8 cellular contexts compared by ENCODE assay signal in the genomic region with DNA sequence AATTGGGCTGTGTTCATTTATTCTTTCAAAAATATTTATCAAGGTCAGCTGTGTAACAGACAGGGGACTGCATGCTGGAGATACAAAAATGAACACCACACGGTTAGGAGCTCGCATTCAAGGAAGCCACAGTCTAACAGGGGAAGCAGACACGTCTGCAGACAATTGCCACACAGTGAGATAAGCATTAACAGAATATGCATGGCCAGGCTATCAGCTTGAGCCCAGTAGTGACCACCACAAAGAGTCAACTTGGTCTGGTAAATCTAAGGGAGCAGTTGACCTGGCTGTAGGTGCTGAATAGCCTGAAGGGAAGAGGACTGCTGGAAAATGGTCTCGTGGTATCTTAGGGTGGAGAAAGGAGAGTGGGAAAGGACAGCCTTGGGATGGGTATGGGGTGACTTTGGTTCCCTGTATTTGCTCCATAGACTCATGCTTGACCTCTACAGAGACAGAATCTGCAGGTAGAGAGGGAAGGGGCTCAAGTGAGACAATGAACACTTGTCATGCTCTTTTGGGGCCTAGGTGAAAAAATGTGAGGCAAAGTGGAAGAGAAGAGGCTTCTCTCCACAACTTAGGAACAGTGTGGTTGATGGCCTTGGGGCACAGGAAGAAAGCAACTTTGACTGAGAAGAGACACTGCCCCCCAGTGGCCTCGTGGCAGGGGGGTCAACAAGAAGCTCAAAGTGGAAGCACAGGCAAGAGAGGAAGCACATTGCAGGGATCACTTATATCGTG. TPM values are rescaled to one million over a fixed set of nuclear protein-coding genes. Genes with fewer than 3 reads are reported as not detected.
A peak's percentile ranks its signal among the peaks of the same experiment; 100 is the strongest.
DNase-seq lines count a peak whose midpoint lies in the region; ATAC-seq and TF ChIP-seq lines count a peak whose summit lies in the region.

No MANE protein-coding gene starts in this region.

- H3K27ac ChIP-seq in GM23248: no peak overlapping the region

- no peaks in the 10 kb centered on the region for H3K36me3 Mint-ChIP-seq in Calu3 (ENCODE audit: insufficient read depth, unreplicated experiment)
- no peaks in the 10 kb centered on the region for H3K36me3 Mint-ChIP-seq in activated naive CD4-positive, alpha-beta T cell treated with anti-CD3 and anti-CD28 coated beads for 36 hours (ENCODE audit: low read depth)

- H4K20me1 ChIP-seq in GM23248 (ENCODE audit: insufficient read depth): no peaks in the 10 kb centered on the region

- H3K4me3 ChIP-seq in GM23248: no peak overlapping the region

- no peak overlapping the region for H3K4me2 ChIP-seq in GM23248 (ENCODE audit: unreplicated experiment)

- H3F3A ChIP-seq in GM23248 (ENCODE audit: insufficient read depth): no peaks in the 10 kb centered on the region

- H3K27ac Mint-ChIP-seq in Calu3 (ENCODE audit: unreplicated experiment): no peak overlapping the region
- no peak overlapping the region for H3K27ac Mint-ChIP-seq in activated naive CD4-positive, alpha-beta T cell treated with anti-CD3 and anti-CD28 coated beads for 36 hours

- no peaks in the 10 kb centered on the region for H3K9me2 ChIP-seq in GM23248 (ENCODE audit: insufficient read depth)

- in situ Hi-C loops in GM23248 (cut with MboI): loop anchor here (5.0 to 25.0 kb wide), 3 partner anchors 185 to 695 kb away; no protein-coding TSS in a partner anchor

- DNase-seq in Calu3 (peak; percentile 80), GM23248 (peak; percentile 75), NCI-H1092 (lab: John Stamatoyannopoulos, UW) (peak; percentile 87), SK-N-DZ (ENCODE audit: low spot score) (peak; percentile 28), Right ventricle myocardium inferior (ENCODE audit: missing footprints) (peak; percentile 82), putamen (ENCODE audit: low spot score) (peak; percentile 75)
- DNase-seq in activated naive CD4-positive, alpha-beta T cell treated with anti-CD3 and anti-CD28 coated beads for 36 hours: peak; percentile 89

- H3K9me3 ChIP-seq in GM23248 (ENCODE audit: low read depth): no peaks in the 10 kb centered on the region

- H3K4me3 Mint-ChIP-seq in Calu3 (ENCODE audit: low read depth, unreplicated experiment): no peak overlapping the region
- no peak overlapping the region for H3K4me3 Mint-ChIP-seq in activated naive CD4-positive, alpha-beta T cell treated with anti-CD3 and anti-CD28 coated beads for 36 hours

- no peaks in the 10 kb centered on the region for H3K4me1 ChIP-seq in GM23248 (ENCODE audit: insufficient read depth)

- no peaks in the 10 kb centered on the region for H3K79me2 ChIP-seq in GM23248 (ENCODE audit: insufficient read depth)

- no peaks in the 10 kb centered on the region for H3K36me3 ChIP-seq in GM23248 (ENCODE audit: low read depth)

- H3K9me3 Mint-ChIP-seq in Calu3 (ENCODE audit: low read depth, unreplicated experiment): no peaks in the 10 kb centered on the region
- no peaks in the 10 kb centered on the region for H3K9me3 Mint-ChIP-seq in activated naive CD4-positive, alpha-beta T cell treated with anti-CD3 and anti-CD28 coated beads for 36 hours

- no peaks in the 10 kb centered on the region for H3K27me3 ChIP-seq in GM23248 (replicated peaks; ENCODE audit: insufficient read depth)

- peaks cover 7% of the 10 kb centered on the region for H3K27me3 Mint-ChIP-seq in Calu3 (ENCODE audit: unreplicated experiment)
- H3K27me3 Mint-ChIP-seq in activated naive CD4-positive, alpha-beta T cell treated with anti-CD3 and anti-CD28 coated beads for 36 hours (ENCODE audit: low read depth): no peaks in the 10 kb centered on the region

- H3K9ac ChIP-seq in GM23248: no peak overlapping the region

- TF ChIP-seq CTCF in Calu3 (IDR thresholded peaks at IDR 0.05; ENCODE audit: unreplicated experiment): peak; percentile 83

- ATAC-seq in Right ventricle myocardium inferior: peak; percentile 78
- ATAC-seq in GM18519 (IDR thresholded peaks at IDR 0.05; ENCODE audit: low FRiP score, unreplicated experiment): no peak

- intact Hi-C loops in Calu3 (cut with micrococcal nuclease; ENCODE audit: unreplicated experiment) (loop anchor here (2.0 to 5.0 kb wide), 3 partner anchors 105 to 697 kb away; no protein-coding TSS in a partner anchor), Right ventricle myocardium inferior (cut with DNase I) (loop anchor here (1.0 to 10.0 kb wide), 3 partner anchors 110 to 697 kb away; no protein-coding TSS in a partner anchor)
- intact Hi-C loops in activated naive CD4-positive, alpha-beta T cell treated with anti-CD3 and anti-CD28 coated beads for 36 hours (cut with micrococcal nuclease): loop anchor here (1.0 to 2.0 kb wide), 5 partner anchors 65 to 697 kb away; no protein-coding TSS in a partner anchor

- H2AFZ ChIP-seq in GM23248: no peak overlapping the region

- WGBS in GM23248 (ENCODE audit: low coverage in 1 of 2, low lambda C conversion rate in 2 of 2, missing lambda C conversion rate in 2 of 2), 2 experiments: 38 to 42% methylated on average over 6 of the region's 6 CpGs

- H3K4me1 Mint-ChIP-seq in Calu3 (ENCODE audit: low read depth, unreplicated experiment): peaks cover 10% of the 10 kb centered on the region
- H3K4me1 Mint-ChIP-seq in activated naive CD4-positive, alpha-beta T cell treated with anti-CD3 and anti-CD28 coated beads for 36 hours (ENCODE audit: low read depth): peaks cover 18% of the 10 kb centered on the region

- CTCF ChIA-PET in Calu3 (lab: Charles Lee): interaction anchor here (0.6 to 6.8 kb wide), 14 partner anchors 11 to 728 kb away, joined by 3 to 226 read pairs (median 4); partner anchors contain the start of genes RGS16 and RNASEL
- CTCF ChIA-PET in activated naive CD4-positive, alpha-beta T cell treated with anti-CD3 and anti-CD28 coated beads for 36 hours (lab: Charles Lee): interaction anchor here (0.6 to 15.0 kb wide), 34 partner anchors 9 to 360 kb away, joined by 3 to 797 read pairs (median 4); partner anchors contain the start of genes RGS16, RGS8 and RNASEL

- BruUV-seq in Calu3 (replicated peaks; lab: Mats Ljungman, UMichigan): no TSS peak

RNA-seq across cellular contexts. Expression of gene NPL, which starts 7.6 kb away (rescaled TPM):
- total RNA-seq in Calu3 (2022) (5.0 and 6.9 TPM in 2 replicates), Right ventricle myocardium inferior (6.1 TPM)
- total RNA-seq in GM23248 (2014; rRNA removed; shearing (Covaris generic)): 1.0 and 5.0 TPM in 2 replicates
- polyA plus RNA-seq in GM23248 (2016; fragmentation: Nextera tagmentation; extraction: Ambion mirVana): 3.0 TPM in 2 replicates
- polyA plus RNA-seq in SK-N-DZ (2014; cell fraction: cytosol; rRNA removed): 1.1 and 1.6 TPM in 2 replicates
- polyA plus RNA-seq in SK-N-DZ (2014; cell fraction: nucleus; rRNA removed): 2.9 and 4.4 TPM in 2 replicates
- 1 to 10 TPM; 4.6 to 5.9 TPM for total RNA-seq in activated naive CD4-positive, alpha-beta T cell treated with anti-CD3 and anti-CD28 coated beads for 36 hours

RNA-seq across cellular contexts. Expression of gene DHX9, which starts 57.1 kb away (rescaled TPM):
- total RNA-seq in Calu3 (2022): 224 and 263 TPM in 2 replicates
- total RNA-seq in GM23248 (2014; rRNA removed; shearing (Covaris generic)): 97.9 and 98.0 TPM in 2 replicates
- polyA plus RNA-seq in GM23248 (2016; fragmentation: Nextera tagmentation; extraction: Ambion mirVana): 67.6 and 70.9 TPM in 2 replicates
- polyA plus RNA-seq in SK-N-DZ (2014; cell fraction: cytosol; rRNA removed): 187 and 220 TPM in 2 replicates
- 130 and 143 TPM in 2 replicates for polyA plus RNA-seq in SK-N-DZ (2014; cell fraction: nucleus; rRNA removed)
- total RNA-seq in activated naive CD4-positive, alpha-beta T cell treated with anti-CD3 and anti-CD28 coated beads for 36 hours: 100 to 1,000 TPM; 194 TPM
- 65.3 TPM for total RNA-seq in Right ventricle myocardium inferior

Comparison
In these comparisons a context has a peak if more than half of its experiments do, and no peak if none do; other contexts are left out.
1. DNase-seq: peak in every context shown above with its lines; median percentile 89 in activated naive CD4-positive, alpha-beta T cell treated with anti-CD3 and anti-CD28 coated beads for 36 hours; 87 in NCI-H1092; 82 in Right ventricle myocardium inferior; 80 in Calu3; 75 in GM23248; 75 in putamen; 28 in SK-N-DZ.